ENCODE assay signal across 8 cellular contexts in genomic region chr22:21632237-21632895, GRCh38. TPM values are rescaled to one million over a fixed set of nuclear protein-coding genes. Genes with fewer than 3 reads are reported as not detected.
DNase-seq lines count a peak whose midpoint lies in the region; ATAC-seq, FAIRE-seq and TF ChIP-seq lines count a peak whose summit lies in the region.
"Had no signal": no experiment of that assay in that cellular context is flagged by ENCODE, and none has a peak within 500 bp of the region (broad histone marks: within the 10 kb centered on the region; RNA-seq: fewer than 3 reads in every experiment).

A gene with protein sequence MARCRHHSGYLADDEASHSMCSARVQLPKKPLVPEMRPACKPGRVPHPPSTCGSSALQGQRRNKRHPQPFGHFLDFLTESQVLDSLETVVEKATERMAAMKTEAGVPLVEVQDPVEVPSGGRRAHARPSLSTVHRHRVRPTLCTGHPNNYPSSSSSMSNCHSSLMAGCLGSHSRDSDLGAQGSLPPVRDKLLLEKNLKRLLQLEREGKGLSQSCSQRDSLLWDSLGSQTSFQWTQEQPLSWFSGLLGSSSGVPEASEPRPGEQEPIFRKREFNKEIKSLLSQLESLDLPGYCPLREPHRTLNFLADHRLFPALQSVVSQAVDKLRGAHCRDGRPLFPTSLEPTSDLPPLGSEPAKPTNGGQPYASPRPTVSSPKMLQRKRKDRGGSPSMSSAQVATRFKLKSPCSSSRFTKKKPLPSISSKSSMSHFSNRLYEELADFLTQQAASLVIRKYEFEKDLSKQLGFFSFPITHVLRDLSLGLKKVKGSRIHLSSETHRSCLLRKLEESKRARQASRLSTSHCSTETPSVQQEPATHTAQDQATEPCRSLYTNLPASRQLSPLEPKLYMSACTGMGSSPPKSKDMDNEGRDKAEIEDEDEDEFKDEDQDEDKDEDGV (plus strand): TSS chr22:21632760. CDS start chr22:21633182, 422 bp downstream.

- no peak for TF ChIP-seq RAD21 in K562 (CRISPR knock-in tag; conservative IDR thresholded peaks at IDR 0.05 in 1 of 2, IDR thresholded peaks at IDR 0.05 in 1 of 2)

- POLR2A ChIA-PET in K562 (lab: Yijun Ruan, JAX) = interaction anchor here (0.6 to 76.8 kb wide), 15 partner anchors 13 to 1252 kb away, joined by 3 to 4622 read pairs (median 5); partner anchors contain the start of genes PPIL2, SDF2L1 and YDJC and of another gene

- peak; percentile 54; the same call in 1 of the 2 replicates for TF ChIP-seq EP300 in K562 (IDR thresholded peaks at IDR 0.05; ENCODE audit: low read length)

- H3K79me2 ChIP-seq in Karpas-422 (ENCODE audit: low read length) (peaks cover 24% of the 10 kb centered on the region), K562 (ENCODE audit: control insufficient read depth, insufficient read depth, low read length) (peaks cover 35% of the 10 kb centered on the region)

- H3K9me3 ChIP-seq in Karpas-422 (ENCODE audit: low read length) (no peaks in the 10 kb centered on the region), K562 (replicated peaks; ENCODE audit: control insufficient read depth, insufficient read depth, low read depth, low read length) (no peaks in the 10 kb centered on the region)
- H3K9me3 ChIP-seq: left lung had no signal

- in situ Hi-C loops in K562 (cut with MboI) = loop anchor here (25.0 kb wide), 1 partner anchor 495 kb away; no protein-coding TSS in a partner anchor

- H3K36me3 ChIP-seq in Karpas-422 (ENCODE audit: insufficient read depth, low read length) (peaks cover 12% of the 10 kb centered on the region), K562 (ENCODE audit: control insufficient read depth, insufficient read depth, low read length) (peaks cover 21% of the 10 kb centered on the region)

- no peak within 1 kb of the TSS for H3K4me3 Mint-ChIP-seq in T-helper 1 cell treated with Interleukin-12 subunit alpha and Interleukin-12 subunit beta and Interleukin-4 antibody, amounts not matched to agents 30 μg/mL and 1 μg/mL, for 36 hours

- H3K36me3 Mint-ChIP-seq in T-helper 1 cell treated with Interleukin-12 subunit alpha and Interleukin-12 subunit beta and Interleukin-4 antibody, amounts not matched to agents 30 μg/mL and 1 μg/mL, for 36 hours (ENCODE audit: low read depth) = peaks cover 10% of the 10 kb centered on the region

- intact Hi-C loops in K562 (cut with micrococcal nuclease) = loop anchor here (1.0 to 10.0 kb wide), 3 partner anchors 9 to 922 kb away; partner anchors contain the start of gene PRAME

- DNase-seq in Karpas-422 = peak; percentile 91
- DNase-seq in K562 (ENCODE audit: extremely low read depth in 1 of 4, low spot score in 3 of 4) = peak; percentile 99 to 100 (median 100)
- peak; percentile 24 to 41 for DNase-seq in stimulated activated CD8-positive, alpha-beta memory T cell treated with anti-CD3 and anti-CD28 coated beads, Interleukin-2, amount 100 ng/mL, for 1 hour (ENCODE audit: low read depth in 2 of 2)
- no peak for DNase-seq in NK-92 treated with Interleukin-12 subunit alpha and Interleukin-12 subunit beta, amount 100 ng/mL, for 24 hours (lab: John Stamatoyannopoulos, UW)
- no peak for DNase-seq in D721Med (ENCODE audit: insufficient read length, low spot score)

- H3K27me3 ChIP-seq in Karpas-422 (ENCODE audit: low read length) (no peaks in the 10 kb centered on the region), K562 (ENCODE audit: control insufficient read depth in 2 of 2, insufficient read depth in 2 of 2, low read length in 2 of 2) (no peaks in the 10 kb centered on the region)
- H3K27me3 ChIP-seq: left lung had no signal

- BruUV-seq in K562 (replicated peaks; lab: Mats Ljungman, UMichigan) = no TSS peak

- no peak within 1 kb of the TSS for H3K27ac ChIP-seq in Karpas-422 (ENCODE audit: low read length)
- H3K27ac ChIP-seq in K562 (ENCODE audit: extremely low read depth, low read depth, low read length) = peak within 1 kb of the TSS; percentile 17
- H3K27ac ChIP-seq: left lung had no signal

- no peaks in the 10 kb centered on the region for H3K27me3 Mint-ChIP-seq in T-helper 1 cell treated with Interleukin-12 subunit alpha and Interleukin-12 subunit beta and Interleukin-4 antibody, amounts not matched to agents 30 μg/mL and 1 μg/mL, for 36 hours (ENCODE audit: low read depth)

- H3K4me2 ChIP-seq in Karpas-422 (ENCODE audit: low read depth, low read length, poor library complexity, severe bottlenecking) (no peak within 1 kb of the TSS), K562 (ENCODE audit: insufficient read depth, low read length) (peak within 1 kb of the TSS; percentile 77)

- H3K9me2 ChIP-seq in Karpas-422 (replicated peaks; ENCODE audit: insufficient read depth, low read length) = no peaks in the 10 kb centered on the region

- peak; percentile 82 for ATAC-seq in K562
- no peak for ATAC-seq in HG02938 (IDR thresholded peaks at IDR 0.05; ENCODE audit: unreplicated experiment)
- ATAC-seq: left lung had no signal

- CTCF ChIA-PET in K562 (lab: Yijun Ruan, JAX; ENCODE audit: low intra/inter-chr PET ratio) = interaction anchor here (0.6 to 5.9 kb wide), 3 partner anchors 11 to 454 kb away, joined by 3 to 99 read pairs (median 3); partner anchors contain the start of gene SDF2L1

- H3K9me1 ChIP-seq in K562 (ENCODE audit: control insufficient read depth, insufficient read depth, low read length) = peaks cover 9% of the 10 kb centered on the region

- no peaks in the 10 kb centered on the region for H3K9me3 Mint-ChIP-seq in T-helper 1 cell treated with Interleukin-12 subunit alpha and Interleukin-12 subunit beta and Interleukin-4 antibody, amounts not matched to agents 30 μg/mL and 1 μg/mL, for 36 hours

- H2AFZ ChIP-seq in Karpas-422 (ENCODE audit: low read length) (no peak within 1 kb of the TSS), K562 (ENCODE audit: low read depth, low read length) (peak within 1 kb of the TSS; percentile 88)

- H3K4me1 Mint-ChIP-seq in T-helper 1 cell treated with Interleukin-12 subunit alpha and Interleukin-12 subunit beta and Interleukin-4 antibody, amounts not matched to agents 30 μg/mL and 1 μg/mL, for 36 hours (ENCODE audit: low read depth) = peaks cover 14% of the 10 kb centered on the region

- H3K4me3 ChIP-seq in Karpas-422 (ENCODE audit: low read length) (no peak within 1 kb of the TSS), K562 (peak within 1 kb of the TSS; percentile 8)
- H3K4me3 ChIP-seq: left lung had no signal

- no peaks in the 10 kb centered on the region for H4K20me1 ChIP-seq in Karpas-422 (ENCODE audit: insufficient read depth, low read depth, low read length)
- H4K20me1 ChIP-seq in K562 (replicated peaks; ENCODE audit: control insufficient read depth, insufficient read depth, low read length) = no peaks in the 10 kb centered on the region

- H3K4me1 ChIP-seq in Karpas-422 (ENCODE audit: low read length) = peaks cover 22% of the 10 kb centered on the region
- peaks cover 41 to 85% of the 10 kb centered on the region in 2 experiments for H3K4me1 ChIP-seq in K562 (replicated peaks in 1 of 2; ENCODE audit: control insufficient read depth in 2 of 2, insufficient read depth in 2 of 2, low read length in 2 of 2)

- peak within 1 kb of the TSS; percentile 4 for H3K27ac Mint-ChIP-seq in T-helper 1 cell treated with Interleukin-12 subunit alpha and Interleukin-12 subunit beta and Interleukin-4 antibody, amounts not matched to agents 30 μg/mL and 1 μg/mL, for 36 hours

- 9% methylated on average over 27 of the region's 27 CpGs for WGBS in K562 (ENCODE audit: insufficient coverage, low coverage, missing lambda C conversion rate)

- TF ChIP-seq POLR2A in K562 (conservative IDR thresholded peaks at IDR 0.05) = no peak

- FAIRE-seq in K562 (lab: Jason Lieb, UNC) = peak; percentile 99
- FAIRE-seq in D721Med (lab: Jason Lieb, UNC) = no peak

- H3K9ac ChIP-seq in Karpas-422 (ENCODE audit: low read length) = no peak within 1 kb of the TSS
- H3K9ac ChIP-seq in K562 (ENCODE audit: insufficient read depth in 1 of 2, low read depth in 2 of 2, low read length in 2 of 2) = peak within 1 kb of the TSS; percentile 31 to 79

- peak in 1 of 3 experiments; percentile 38; a peak in 2 of 6 replicates for TF ChIP-seq CTCF in K562 (IDR thresholded peaks at IDR 0.05 in 2 of 3, conservative IDR thresholded peaks at IDR 0.05 in 1 of 3; ENCODE audit: insufficient read depth in 2 of 3, low read depth in 1 of 3, low read length in 3 of 3)
- TF ChIP-seq CTCF in D721Med (IDR thresholded peaks at IDR 0.05; ENCODE audit: insufficient read depth, missing control alignments) = no peak

TF ChIP-seq in K562, 482 proteins besides CTCF, POLR2A, EP300 and RAD21 (continues in another document):
- TF ChIP-seq MYC (IDR thresholded peaks at IDR 0.05; ENCODE audit: low read depth, low read length) (peak; percentile 86), MYC (CRISPR knock-in tag; IDR thresholded peaks at IDR 0.05; ENCODE audit: borderline replicate concordance, low read depth) (no peak), JUN (IDR thresholded peaks at IDR 0.05; ENCODE audit: borderline replicate concordance, low read depth, low read length) (peak; percentile 63), JUN (CRISPR knock-in tag; IDR thresholded peaks at IDR 0.05; ENCODE audit: borderline replicate concordance) (no peak), ZNF384 (IDR thresholded peaks at IDR 0.05; ENCODE audit: low read depth, low read length) (peak; percentile 60; the same call in 1 of the 2 replicates), RCOR1 (IDR thresholded peaks at IDR 0.05; ENCODE audit: borderline replicate concordance in 1 of 2, low read depth in 2 of 2, low read length in 2 of 2) (peak; percentile 44 to 99), GTF2F1 (IDR thresholded peaks at IDR 0.05; ENCODE audit: low read depth, low read length) (peak; percentile 97)

RNA-seq across cellular contexts. Expression of the gene that starts here (rescaled TPM):
- total RNA-seq in Karpas-422 (2014; rRNA removed; shearing (Covaris generic); ENCODE audit: low replicate concordance) = 0.11 and 1.3 TPM in 2 replicates
- total RNA-seq in K562 (2011; cell fraction: chromatin; rRNA removed; ENCODE audit: low replicate concordance) = 11.2 and 34.3 TPM in 2 replicates
- 28.7 and 33.9 TPM in 2 replicates for total RNA-seq in K562 (2011; cell fraction: nucleolus; rRNA removed)
- total RNA-seq in K562 (2011; cell fraction: nucleoplasm; rRNA removed) = 18.1 and 19.5 TPM in 2 replicates
- total RNA-seq in K562 (2014; rRNA removed) = 9.3 and 13.6 TPM in 2 replicates
- 2.1 and 2.8 TPM in 2 replicates for total RNA-seq in K562 (2014; rRNA removed; fragmentation: Illumina TruSeq; extraction: Trizol)
- total RNA-seq in K562 (2015; rRNA removed; fragmentation: Illumina TruSeq; extraction: Trizol) = 4.7 and 5.2 TPM in 2 replicates
- total RNA-seq in K562 (2021) = 11.3 and 15.6 TPM in 2 replicates
- polyA plus RNA-seq in K562 (2011; rRNA removed) = 1.6 and 2.1 TPM in 2 replicates
- 1.8 and 5.8 TPM in 2 replicates for polyA plus RNA-seq in K562 (2011; cell fraction: cytosol; rRNA removed)
- 6.5 and 19.5 TPM in 2 replicates for polyA plus RNA-seq in K562 (2011; cell fraction: nucleus; rRNA removed)
- 5.2 and 6.4 TPM in 2 replicates for polyA plus RNA-seq in K562 (2012)
- 6.3 and 8.9 TPM in 2 replicates for polyA plus RNA-seq in K562 (2014; fragmentation: Illumina TruSeq; extraction: Trizol)
- 1 to 10 TPM; 1.6 to 2.3 TPM for polyA plus RNA-seq in K562 (2014; fragmentation: Nextera tagmentation; extraction: Ambion mirVana)
- polyA plus RNA-seq in K562 (2014; rRNA removed) = 7.1 and 8.6 TPM in 2 replicates
- polyA minus RNA-seq in K562 (2011; rRNA and poly(A)+ RNA removed) = 1.3 and 1.8 TPM in 2 replicates
- polyA minus RNA-seq in K562 (2011; cell fraction: cytosol; rRNA and poly(A)+ RNA removed) = 1.5 and 3.9 TPM in 2 replicates
- polyA minus RNA-seq in K562 (2011; cell fraction: nucleus; rRNA and poly(A)+ RNA removed) = 8.3 and 12.3 TPM in 2 replicates

Comparison
In these comparisons a context has a peak if more than half of its experiments do, and no peak if none do; other contexts are left out.
1. DNase-seq: peak in Karpas-422 (single experiment), K562 (4 of 4) and stimulated activated CD8-positive, alpha-beta memory T cell treated with anti-CD3 and anti-CD28 coated beads, Interleukin-2, amount 100 ng/mL, for 1 hour (2 of 2); none in NK-92 treated with Interleukin-12 subunit alpha and Interleukin-12 subunit beta, amount 100 ng/mL, for 24 hours (single experiment) and D721Med (single experiment).